Comparison of ENCODE assay signal across 15 cellular contexts in genomic region chr10:92760609-92761008, GRCh38.
A peak's percentile ranks its signal among the peaks of the same experiment; 100 is the strongest.
DNase-seq lines count a peak whose midpoint lies in the region; TF ChIP-seq lines count a peak whose summit lies in the region.
"Had no signal": no experiment of that assay in that cellular context is flagged by ENCODE, and none has a peak within 500 bp of the region (broad histone marks: within the 10 kb centered on the region; RNA-seq: fewer than 3 reads in every experiment).

No MANE protein-coding gene starts in this region.

- H2AFZ ChIP-seq in Karpas-422 (ENCODE audit: low read length): no peak overlapping the region

- no peaks in the 10 kb centered on the region for H3K27me3 ChIP-seq in Karpas-422 (ENCODE audit: low read length)
- no peaks in the 10 kb centered on the region for H3K27me3 ChIP-seq in muscle layer of duodenum (ENCODE audit: low read depth, low read length)
- H3K27me3 ChIP-seq in WERI-Rb-1 (ENCODE audit: insufficient read depth, low read depth, severe bottlenecking): no peaks in the 10 kb centered on the region
- H3K27me3 ChIP-seq: left lung had no signal

- H3K4me1 ChIP-seq in Karpas-422 (ENCODE audit: low read length): peaks cover 42% of the 10 kb centered on the region
- H3K4me1 ChIP-seq in muscle layer of duodenum (ENCODE audit: control insufficient read depth in 1 of 2, insufficient read depth in 2 of 2, low read length in 2 of 2): peaks cover 0 to 10% of the 10 kb centered on the region in 2 donors
- H3K4me1 ChIP-seq: prostate gland had no signal

- H3K9me3 ChIP-seq in Karpas-422 (ENCODE audit: low read length): no peaks in the 10 kb centered on the region
- H3K9me3 ChIP-seq in muscle layer of duodenum (ENCODE audit: control insufficient read depth in 1 of 2, low read length in 2 of 2): no peaks in the 10 kb centered on the region
- no peaks in the 10 kb centered on the region for H3K9me3 ChIP-seq in WERI-Rb-1 (ENCODE audit: severe bottlenecking)
- H3K9me3 ChIP-seq: left lung, prostate gland had no signal

- no peaks in the 10 kb centered on the region for H4K20me1 ChIP-seq in Karpas-422 (ENCODE audit: insufficient read depth, low read depth, low read length)

- in situ Hi-C loops in astrocyte of the spinal cord (cut with HindIII; ENCODE audit: low sequenced_read_pairs): no loop called here

- no peak overlapping the region for H3K9ac ChIP-seq in Karpas-422 (ENCODE audit: low read length)

- H3K9me2 ChIP-seq in Karpas-422 (replicated peaks; ENCODE audit: insufficient read depth, low read length): no peaks in the 10 kb centered on the region

- H3K4me2 ChIP-seq in Karpas-422 (ENCODE audit: low read depth, low read length, poor library complexity, severe bottlenecking): no peak overlapping the region

- DNase-seq in AG20443 (ENCODE audit: low spot score): peak; percentile 34
- no peak for DNase-seq in Karpas-422
- peak; percentile 60 for DNase-seq in astrocyte of the spinal cord (ENCODE audit: low read depth, low spot score)
- no peak for DNase-seq in NCI-H1105 treated with DMSO at 0.1 percent for 48 hours (lab: John Stamatoyannopoulos, UW)
- no peak for DNase-seq in activated CD4-positive, alpha-beta T cell treated with anti-CD3 and anti-CD28 coated beads, Interleukin-2, amount 50 U/mL, for 4 hours
- DNase-seq in stimulated activated CD4-positive, alpha-beta T cell treated with anti-CD3 and anti-CD28 coated beads, Interleukin-15, amount 100 ng/mL, for 24 hours: no peak
- DNase-seq in WERI-Rb-1: no peak
- DNase-seq: activated CD8-positive, alpha-beta T cell treated with anti-CD3 and anti-CD28 coated beads, Interleukin-2, amount 10 ng/mL, durations not matched to agents 7 days and 5 days; activated naive CD8-positive, alpha-beta T cell treated with anti-CD3 and anti-CD28 coated beads, Interleukin-2, amount 10 ng/mL, durations not matched to agents 7 days and 5 days; COR-L47; left lung; NCI-H187 treated with DMSO at 0.1 percent for 48 hours; SHP77 had no signal

- TF ChIP-seq CTCF in astrocyte of the spinal cord (IDR thresholded peaks at IDR 0.05; ENCODE audit: low read depth, low read length) (no peak), WERI-Rb-1 (IDR thresholded peaks at IDR 0.05; ENCODE audit: low read depth, low read length) (no peak)

- no peaks in the 10 kb centered on the region for H3K36me3 ChIP-seq in Karpas-422 (ENCODE audit: insufficient read depth, low read length)
- H3K36me3 ChIP-seq in muscle layer of duodenum (ENCODE audit: control insufficient read depth in 1 of 2, insufficient read depth in 2 of 2, low read length in 2 of 2): no peaks in the 10 kb centered on the region
- H3K36me3 ChIP-seq in WERI-Rb-1: no peaks in the 10 kb centered on the region
- H3K36me3 ChIP-seq: left lung, prostate gland had no signal

- no peaks in the 10 kb centered on the region for H3K79me2 ChIP-seq in Karpas-422 (ENCODE audit: low read length)

- H3K27ac ChIP-seq in Karpas-422 (ENCODE audit: low read length) (0 out of 2 replicates have a peak overlapping the region, but pooled peaks have one; percentile 18), muscle layer of duodenum (ENCODE audit: low read length) (peak overlapping the region; percentile 55), WERI-Rb-1 (no peak overlapping the region)
- H3K27ac ChIP-seq: prostate gland had no signal

- H3K4me3 ChIP-seq in Karpas-422 (ENCODE audit: low read length): no peak overlapping the region
- H3K4me3 ChIP-seq in astrocyte of the spinal cord (ENCODE audit: low read depth, low read length): no peak overlapping the region
- H3K4me3 ChIP-seq in muscle layer of duodenum (ENCODE audit: low read depth in 1 of 2, low read length in 2 of 2): no peak overlapping the region
- no peak overlapping the region for H3K4me3 ChIP-seq in WERI-Rb-1 (ENCODE audit: low read depth, low read length)
- H3K4me3 ChIP-seq: left lung, prostate gland had no signal

Comparison
In these comparisons a context has a peak if more than half of its experiments do, and no peak if none do; other contexts are left out.
1. DNase-seq: peak in AG20443 (single experiment) and astrocyte of the spinal cord (single experiment); none in Karpas-422 (single experiment), NCI-H1105 treated with DMSO at 0.1 percent for 48 hours (single experiment), activated CD4-positive, alpha-beta T cell treated with anti-CD3 and anti-CD28 coated beads, Interleukin-2, amount 50 U/mL, for 4 hours (0 of 2), stimulated activated CD4-positive, alpha-beta T cell treated with anti-CD3 and anti-CD28 coated beads, Interleukin-15, amount 100 ng/mL, for 24 hours (single experiment) and WERI-Rb-1 (single experiment).